In the genomic region with DNA sequence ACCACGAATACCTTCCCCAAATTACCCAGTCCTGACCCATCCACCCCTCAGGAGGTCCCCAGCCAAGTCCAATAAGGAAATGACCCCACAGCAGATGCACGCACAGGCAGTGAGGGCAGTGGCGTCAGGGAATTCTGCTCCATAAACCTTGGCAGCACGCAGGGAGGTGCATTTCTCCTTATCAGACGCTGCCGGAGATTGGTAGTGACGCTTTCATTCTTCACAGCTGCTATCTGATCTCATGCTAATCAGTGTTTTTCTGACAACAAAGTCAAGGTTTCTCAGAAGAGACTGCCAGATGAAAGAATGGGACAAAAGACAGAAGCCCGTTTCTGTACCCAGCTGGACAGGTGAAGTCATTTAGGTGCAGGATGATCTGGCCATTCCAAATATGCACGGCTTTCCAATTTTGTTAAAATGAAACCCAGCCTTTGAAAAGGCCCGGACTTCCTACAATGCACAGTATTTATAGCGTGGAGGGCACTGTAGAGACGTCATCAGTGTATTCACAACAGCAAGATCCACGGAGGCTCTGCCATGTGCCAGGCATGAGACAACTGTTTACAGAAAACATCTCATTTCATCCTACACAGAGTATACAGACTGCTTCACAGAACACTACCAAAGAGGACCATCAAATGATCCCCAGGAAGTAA, we compare ENCODE assay signal across 13 cellular contexts. TPM values are rescaled to one million over a fixed set of nuclear protein-coding genes. Genes with fewer than 3 reads are reported as not detected.
DNase-seq lines count a peak whose midpoint lies in the region; ATAC-seq and TF ChIP-seq lines count a peak whose summit lies in the region.
"Had no signal": no experiment of that assay in that cellular context is flagged by ENCODE, and none has a peak within 500 bp of the region (broad histone marks: within the 10 kb centered on the region; RNA-seq: fewer than 3 reads in every experiment).

No MANE protein-coding gene starts in this region.

- H3K9ac ChIP-seq in endocrine pancreas (ENCODE audit: control insufficient read depth, insufficient read depth, low read length), result peak overlapping the region; percentile 42
- no peak overlapping the region for H3K9ac ChIP-seq in mesenchymal stem cell (ENCODE audit: low read length)
- peak overlapping the region; percentile 3 to 5 for H3K9ac ChIP-seq in stomach smooth muscle (ENCODE audit: low read length in 2 of 2)

- intact Hi-C loops in adrenal gland (cut with DNase I), result no loop called here

- H3K27ac ChIP-seq in adrenal gland (peak overlapping the region in 1 of 5 donors; percentile 25), mesenchymal stem cell (ENCODE audit: low read length, poor library complexity, severe bottlenecking) (no peak overlapping the region), stomach smooth muscle (ENCODE audit: low read length) (peak overlapping the region; percentile 66)
- H3K27ac ChIP-seq: skin epidermis had no signal

- no peak overlapping the region for H2AK5ac ChIP-seq in mesenchymal stem cell (ENCODE audit: low read length, severe bottlenecking)

- H2BK15ac ChIP-seq in mesenchymal stem cell (ENCODE audit: low read depth, poor library complexity, severe bottlenecking), result no peak overlapping the region

- 23 to 44% (median 33%) methylated on average over 13 of the region's 13 CpGs for WGBS in adrenal gland, 4 donors
- WGBS in mesenchymal stem cell, result 71% methylated on average over 13 of the region's 13 CpGs

- ATAC-seq in GM21576 (IDR thresholded peaks at IDR 0.05; ENCODE audit: unreplicated experiment), result no peak

- H2BK120ac ChIP-seq in mesenchymal stem cell (ENCODE audit: low read depth, low read length), result no peak overlapping the region

- H4K8ac ChIP-seq in mesenchymal stem cell (ENCODE audit: low read length), result no peak overlapping the region

- no peak overlapping the region for H2BK12ac ChIP-seq in mesenchymal stem cell (ENCODE audit: low read length in 2 of 2)

- peaks cover 4 to 12% of the 10 kb centered on the region in 2 donors for H3K4me1 ChIP-seq in adrenal gland (replicated peaks in 1 of 2)
- peaks cover 19% of the 10 kb centered on the region for H3K4me1 ChIP-seq in endocrine pancreas (ENCODE audit: control insufficient read depth, insufficient read depth, low read length)
- H3K4me1 ChIP-seq in mesenchymal stem cell (ENCODE audit: control insufficient read depth, insufficient read depth, low read depth, low read length), result peaks cover 27% of the 10 kb centered on the region
- H3K4me1 ChIP-seq in stomach smooth muscle (ENCODE audit: control insufficient read depth, insufficient read depth, low read length), result peaks cover 49% of the 10 kb centered on the region

- H3K9me3 ChIP-seq in adrenal gland (replicated peaks in 1 of 3) (no peaks in the 10 kb centered on the region), endocrine pancreas (ENCODE audit: control insufficient read depth, low read length) (no peaks in the 10 kb centered on the region), mesenchymal stem cell (ENCODE audit: control insufficient read depth, low read length) (no peaks in the 10 kb centered on the region), stomach smooth muscle (ENCODE audit: control insufficient read depth in 2 of 2, low read length in 2 of 2) (no peaks in the 10 kb centered on the region)

- TF ChIP-seq POLR2A in adrenal gland (IDR thresholded peaks at IDR 0.05), result no peak

- H4K91ac ChIP-seq in mesenchymal stem cell (ENCODE audit: low read length), result no peak overlapping the region

- H3K36me3 ChIP-seq in adrenal gland (replicated peaks in 1 of 2) (no peaks in the 10 kb centered on the region), endocrine pancreas (ENCODE audit: control insufficient read depth, insufficient read depth, low read length) (no peaks in the 10 kb centered on the region), mesenchymal stem cell (ENCODE audit: control insufficient read depth in 1 of 2, insufficient read depth in 2 of 2, low read depth in 1 of 2, low read length in 2 of 2) (no peaks in the 10 kb centered on the region), stomach smooth muscle (ENCODE audit: control insufficient read depth in 2 of 2, insufficient read depth in 2 of 2, low read length in 2 of 2) (no peaks in the 10 kb centered on the region)

- no peak overlapping the region for H3K4me2 ChIP-seq in mesenchymal stem cell (ENCODE audit: low read length, poor library complexity, severe bottlenecking)

- no peak overlapping the region for H3K23ac ChIP-seq in mesenchymal stem cell (ENCODE audit: low read length in 2 of 2)

- no peak for TF ChIP-seq CTCF in adrenal gland (IDR thresholded peaks at IDR 0.05)

- H3K27me3 ChIP-seq in adrenal gland (no peaks in the 10 kb centered on the region), endocrine pancreas (ENCODE audit: control insufficient read depth, insufficient read depth, low read length) (no peaks in the 10 kb centered on the region), mesenchymal stem cell (ENCODE audit: control insufficient read depth in 1 of 2, insufficient read depth in 1 of 2, low read length in 2 of 2) (no peaks in the 10 kb centered on the region), stomach smooth muscle (ENCODE audit: control insufficient read depth in 1 of 2, insufficient read depth in 2 of 2, low read length in 2 of 2) (no peaks in the 10 kb centered on the region)

- H2BK5ac ChIP-seq in mesenchymal stem cell (ENCODE audit: low read depth, low read length, poor library complexity, severe bottlenecking), result no peak overlapping the region

- H3K4me3 ChIP-seq in adrenal gland (peak overlapping the region in 1 of 4 donors; percentile 23), endocrine pancreas (ENCODE audit: control insufficient read depth, insufficient read depth, low read length) (peak overlapping the region; percentile 62), mesenchymal stem cell (ENCODE audit: insufficient read depth in 1 of 2, low read depth in 1 of 2, low read length in 2 of 2) (no peak overlapping the region), stomach smooth muscle (ENCODE audit: low read length in 2 of 2) (peak overlapping the region; percentile 12 to 44)
- H3K4me3 ChIP-seq: skin epidermis had no signal

- peaks cover 28% of the 10 kb centered on the region for H3K79me1 ChIP-seq in mesenchymal stem cell (replicated peaks; ENCODE audit: low read length, poor library complexity, severe bottlenecking)

- DNase-seq in adrenal gland (peak in 6 of 7 donors; percentile 59 to 86 (median 73)), mesenchymal stem cell (peak; percentile 52), NCI-H526 treated with DMSO at 0.1 percent for 48 hours (lab: John Stamatoyannopoulos, UW) (no peak), MV-4-11 (lab: John Stamatoyannopoulos, UW) (no peak)
- DNase-seq: activated CD8-positive, alpha-beta memory T cell treated with anti-CD3 and anti-CD28 coated beads for 24 hours; activated naive CD4-positive, alpha-beta T cell treated with Interleukin-2 at 50 U/mL for 16 hours; CD8-positive, alpha-beta memory T cell; immature natural killer cell; NCI-H510A had no signal

- no peak overlapping the region for H3K4ac ChIP-seq in mesenchymal stem cell (ENCODE audit: low read depth in 1 of 2, low read length in 2 of 2)

- peak overlapping the region in 1 of 2 experiments; percentile 2 for H3K18ac ChIP-seq in mesenchymal stem cell (ENCODE audit: low read depth in 1 of 2, low read length in 2 of 2)

- no peak overlapping the region for H2AFZ ChIP-seq in mesenchymal stem cell (ENCODE audit: low read depth, low read length)

- no peak overlapping the region for H3K14ac ChIP-seq in mesenchymal stem cell (ENCODE audit: low read length in 2 of 2)

RNA-seq across cellular contexts. Expression of a gene that starts 35.3 kb away (rescaled TPM):
- total RNA-seq in adrenal gland, result 10 to 100 TPM; 13.8 to 23.9 (median 22.3) TPM
- polyA plus RNA-seq in adrenal gland, result 10 to 100 TPM in 1 of 3 donors, 1 to 10 TPM in 2; 5.9 to 12.2 (median 8.9) TPM
- 11.6 TPM for polyA plus RNA-seq in mesenchymal stem cell (2013, experiment 1 of 2)
- polyA plus RNA-seq in mesenchymal stem cell (2013, experiment 2 of 2), result 11.2 TPM

Comparison
In these comparisons a context has a peak if more than half of its experiments do, and no peak if none do; other contexts are left out.
1. DNase-seq: peak in adrenal gland (6 of 7) and mesenchymal stem cell (single experiment); none in NCI-H526 treated with DMSO at 0.1 percent for 48 hours (single experiment) and MV-4-11 (single experiment).
2. H3K4me3 ChIP-seq: peak in endocrine pancreas (single experiment) and stomach smooth muscle (2 of 2); none in mesenchymal stem cell (0 of 2).